20 cellular contexts compared by ENCODE assay signal in genomic region chr6:137646506-137646905, GRCh38.
"Had no signal": no experiment of that assay in that cellular context is flagged by ENCODE, and none has a peak within 500 bp of the region (broad histone marks: within the 10 kb centered on the region; RNA-seq: fewer than 3 reads in every experiment).

No MANE protein-coding gene starts in this region.

- H3K9me3 ChIP-seq: heart left ventricle, psoas muscle, right lobe of liver, tibial artery, upper lobe of left lung, uterus had no signal

- H3K27me3 ChIP-seq: heart left ventricle, right lobe of liver, tibial artery, upper lobe of left lung, uterus had no signal

- DNase-seq: effector CD4-positive, alpha-beta T cell; endodermal cell; erythroblast; heart left ventricle; hippocampal formation; left colon; mesendoderm; naive thymus-derived CD4-positive, alpha-beta T cell; nephron progenitor cell; psoas muscle; retina; right lobe of liver; stimulated activated CD4-positive, alpha-beta T cell treated with anti-CD3 and anti-CD28 coated beads, Interleukin-4, amount 100 ng/mL, for 1 hour; stimulated activated CD8-positive, alpha-beta memory T cell treated with anti-CD3 and anti-CD28 coated beads, Interleukin-4, amount 100 ng/mL, for 48 hours; stimulated activated naive CD8-positive, alpha-beta T cell treated with anti-CD3 and anti-CD28 coated beads, Interleukin-15, Interleukin-2, amounts not matched to agents 100 U/mL and 50 U/mL, for 24 hours; tibial artery; uterus had no signal

- H3K4me1 Mint-ChIP-seq: endodermal cell had no signal

- H3K4me3 Mint-ChIP-seq: endodermal cell; naive thymus-derived CD4-positive, alpha-beta T cell; nephron progenitor cell; stimulated activated effector memory CD8-positive, alpha-beta T cell treated with anti-CD3 and anti-CD28 coated beads, Interleukin-12 subunit alpha, Interleukin-12 subunit beta, amount 100 ng/mL, for 72 hours had no signal

- H3K27ac ChIP-seq: coronary artery, heart left ventricle, psoas muscle, right lobe of liver, tibial artery, upper lobe of left lung, uterus had no signal

- H3K27ac Mint-ChIP-seq: endodermal cell; naive thymus-derived CD4-positive, alpha-beta T cell; nephron progenitor cell; stimulated activated effector memory CD8-positive, alpha-beta T cell treated with anti-CD3 and anti-CD28 coated beads, Interleukin-12 subunit alpha, Interleukin-12 subunit beta, amount 100 ng/mL, for 72 hours had no signal

- ATAC-seq: heart left ventricle; left colon; naive thymus-derived CD4-positive, alpha-beta T cell; psoas muscle; right lobe of liver; stimulated activated effector memory CD8-positive, alpha-beta T cell treated with anti-CD3 and anti-CD28 coated beads, Interleukin-12 subunit alpha, Interleukin-12 subunit beta, amount 100 ng/mL, for 72 hours; stimulated activated naive CD8-positive, alpha-beta T cell treated with anti-CD3 and anti-CD28 coated beads, Interleukin-15, Interleukin-2, amounts not matched to agents 100 U/mL and 50 U/mL, for 24 hours had no signal

- H3K36me3 Mint-ChIP-seq: naive thymus-derived CD4-positive, alpha-beta T cell; stimulated activated effector memory CD8-positive, alpha-beta T cell treated with anti-CD3 and anti-CD28 coated beads, Interleukin-12 subunit alpha, Interleukin-12 subunit beta, amount 100 ng/mL, for 72 hours had no signal

- H3K4me3 ChIP-seq: coronary artery, heart left ventricle, psoas muscle, right lobe of liver, tibial artery, upper lobe of left lung, uterus had no signal

- H3K9me3 Mint-ChIP-seq: endodermal cell; nephron progenitor cell; stimulated activated effector memory CD8-positive, alpha-beta T cell treated with anti-CD3 and anti-CD28 coated beads, Interleukin-12 subunit alpha, Interleukin-12 subunit beta, amount 100 ng/mL, for 72 hours had no signal

- H3K36me3 ChIP-seq: heart left ventricle, right lobe of liver, tibial artery, upper lobe of left lung, uterus had no signal

- H3K4me1 ChIP-seq: tibial artery, uterus had no signal
